33 cellular contexts compared by ENCODE assay signal in the genomic region with DNA sequence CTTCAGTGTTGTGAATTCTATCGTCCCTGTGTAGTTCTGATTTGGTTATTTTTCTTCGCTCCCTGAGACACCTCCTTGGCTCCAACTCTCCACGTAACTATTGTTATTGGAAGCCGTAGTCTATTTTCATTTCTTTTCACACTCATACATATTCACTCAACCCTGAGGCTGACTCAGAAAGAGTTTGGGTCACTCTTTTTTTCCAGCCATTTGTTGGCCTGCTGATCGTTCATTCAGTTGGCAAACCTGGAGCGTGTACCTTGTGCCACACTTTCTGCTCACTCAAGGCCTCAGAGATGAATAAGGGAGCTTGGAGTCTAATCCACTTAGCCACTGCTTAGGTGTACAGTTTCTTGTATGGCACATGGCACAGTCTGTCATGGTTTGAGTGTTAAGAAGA. TPM values are rescaled to one million over a fixed set of nuclear protein-coding genes. Genes with fewer than 3 reads are reported as not detected.
DNase-seq lines count a peak whose midpoint lies in the region; ATAC-seq and TF ChIP-seq lines count a peak whose summit lies in the region.
"Had no signal": no experiment of that assay in that cellular context is flagged by ENCODE, and none has a peak within 500 bp of the region (broad histone marks: within the 10 kb centered on the region; RNA-seq: fewer than 3 reads in every experiment).

No MANE protein-coding gene starts in this region.

- peak overlapping the region; percentile 70 for H3K4me2 ChIP-seq in osteoblast (ENCODE audit: insufficient read depth, low read length)
- H3K4me2 ChIP-seq: hepatocyte had no signal

- no peaks in the 10 kb centered on the region for H3K9me3 Mint-ChIP-seq in WTC11
- H3K9me3 Mint-ChIP-seq in CD4-positive, alpha-beta memory T cell: no peaks in the 10 kb centered on the region
- H3K9me3 Mint-ChIP-seq in activated naive CD8-positive, alpha-beta T cell treated with anti-CD3 and anti-CD28 coated beads, Interleukin-2, amount 50 U/mL, for 24 hours: no peaks in the 10 kb centered on the region
- no peaks in the 10 kb centered on the region for H3K9me3 Mint-ChIP-seq in naive thymus-derived CD8-positive, alpha-beta T cell
- H3K9me3 Mint-ChIP-seq: activated B cell treated with CpG ODN at 0.5 μM for 24 hours; activated CD8-positive, alpha-beta T cell treated with anti-CD3 and anti-CD28 coated beads for 36 hours; CD4-positive, alpha-beta T cell; nephron; stimulated activated naive CD8-positive, alpha-beta T cell treated with anti-CD3 and anti-CD28 coated beads, Interleukin-15, Interleukin-2, amounts not matched to agents 100 ng/mL and 50 ng/mL, for 24 hours had no signal

- peaks cover 25% of the 10 kb centered on the region for H3K36me3 ChIP-seq in osteoblast (ENCODE audit: insufficient read depth, low read length)
- peaks cover 10% of the 10 kb centered on the region for H3K36me3 ChIP-seq in CD4-positive, alpha-beta memory T cell (ENCODE audit: insufficient read depth, low read length)

- H3K4me1 ChIP-seq in osteoblast (ENCODE audit: insufficient read depth, low read length): peaks cover 53% of the 10 kb centered on the region
- H3K4me1 ChIP-seq in CD4-positive, alpha-beta memory T cell (ENCODE audit: insufficient read depth, low read length): peaks cover 21% of the 10 kb centered on the region
- H3K4me1 ChIP-seq: parathyroid adenoma had no signal

- ATAC-seq in WTC11: no peak
- no peak for ATAC-seq in activated naive CD8-positive, alpha-beta T cell treated with anti-CD3 and anti-CD28 coated beads, Interleukin-2, amount 50 U/mL, for 24 hours
- no peak for ATAC-seq in naive thymus-derived CD8-positive, alpha-beta T cell
- ATAC-seq in GM21717 (IDR thresholded peaks at IDR 0.05; ENCODE audit: unreplicated experiment): no peak
- ATAC-seq: activated CD8-positive, alpha-beta T cell treated with anti-CD3 and anti-CD28 coated beads for 36 hours; esophagus mucosa; right cardiac atrium had no signal

- CTCF ChIA-PET in WTC11 (lab: Charles Lee): no interaction called here
- CTCF ChIA-PET in CD4-positive, alpha-beta memory T cell (lab: Charles Lee; ENCODE audit: partially characterized antibody): no interaction called here

- H4K20me1 ChIP-seq in osteoblast (ENCODE audit: insufficient read depth, low read length): no peaks in the 10 kb centered on the region

- peaks cover 23% of the 10 kb centered on the region for H3K4me1 Mint-ChIP-seq in WTC11
- peaks cover 20 to 51% (median 36%) of the 10 kb centered on the region in 4 donors for H3K4me1 Mint-ChIP-seq in CD4-positive, alpha-beta memory T cell
- peaks cover 17% of the 10 kb centered on the region for H3K4me1 Mint-ChIP-seq in activated naive CD8-positive, alpha-beta T cell treated with anti-CD3 and anti-CD28 coated beads, Interleukin-2, amount 50 U/mL, for 24 hours
- peaks cover 17 to 25% (median 21%) of the 10 kb centered on the region in 4 donors for H3K4me1 Mint-ChIP-seq in naive thymus-derived CD8-positive, alpha-beta T cell
- H3K4me1 Mint-ChIP-seq: activated B cell treated with CpG ODN at 0.5 μM for 24 hours had no signal

- H3K27ac Mint-ChIP-seq in WTC11: peak overlapping the region; percentile 71; the same call in 1 of the 2 replicates
- peak overlapping the region in 1 of 7 donors; percentile 52 for H3K27ac Mint-ChIP-seq in CD4-positive, alpha-beta memory T cell
- no peak overlapping the region for H3K27ac Mint-ChIP-seq in activated naive CD8-positive, alpha-beta T cell treated with anti-CD3 and anti-CD28 coated beads, Interleukin-2, amount 50 U/mL, for 24 hours
- no peak overlapping the region for H3K27ac Mint-ChIP-seq in naive thymus-derived CD8-positive, alpha-beta T cell
- H3K27ac Mint-ChIP-seq: activated B cell treated with CpG ODN at 0.5 μM for 24 hours; CD4-positive, alpha-beta T cell; nephron; stimulated activated naive CD8-positive, alpha-beta T cell treated with anti-CD3 and anti-CD28 coated beads, Interleukin-15, Interleukin-2, amounts not matched to agents 100 ng/mL and 50 ng/mL, for 24 hours had no signal

- H3K79me2 ChIP-seq in osteoblast (ENCODE audit: insufficient read depth, low read length): peaks cover 8% of the 10 kb centered on the region
- H3K79me2 ChIP-seq: hepatocyte had no signal

- H3K27me3 Mint-ChIP-seq in WTC11 (ENCODE audit: low read depth): no peaks in the 10 kb centered on the region
- H3K27me3 Mint-ChIP-seq in CD4-positive, alpha-beta memory T cell: no peaks in the 10 kb centered on the region
- H3K27me3 Mint-ChIP-seq in activated naive CD8-positive, alpha-beta T cell treated with anti-CD3 and anti-CD28 coated beads, Interleukin-2, amount 50 U/mL, for 24 hours: no peaks in the 10 kb centered on the region
- no peaks in the 10 kb centered on the region for H3K27me3 Mint-ChIP-seq in naive thymus-derived CD8-positive, alpha-beta T cell
- H3K27me3 Mint-ChIP-seq: activated B cell treated with CpG ODN at 0.5 μM for 24 hours; activated CD8-positive, alpha-beta T cell treated with anti-CD3 and anti-CD28 coated beads for 36 hours; CD4-positive, alpha-beta T cell; stimulated activated naive CD8-positive, alpha-beta T cell treated with anti-CD3 and anti-CD28 coated beads, Interleukin-15, Interleukin-2, amounts not matched to agents 100 ng/mL and 50 ng/mL, for 24 hours had no signal

- H3K36me3 Mint-ChIP-seq in WTC11: peaks cover 46% of the 10 kb centered on the region
- H3K36me3 Mint-ChIP-seq in CD4-positive, alpha-beta memory T cell: peaks cover 55 to 58% of the 10 kb centered on the region in 2 donors
- H3K36me3 Mint-ChIP-seq in activated naive CD8-positive, alpha-beta T cell treated with anti-CD3 and anti-CD28 coated beads, Interleukin-2, amount 50 U/mL, for 24 hours (ENCODE audit: low read depth): peaks cover 42% of the 10 kb centered on the region
- peaks cover 12 to 71% (median 39%) of the 10 kb centered on the region in 3 donors for H3K36me3 Mint-ChIP-seq in naive thymus-derived CD8-positive, alpha-beta T cell

- H3K4me3 ChIP-seq in coronary artery (no peak overlapping the region), osteoblast (ENCODE audit: insufficient read depth, low read length) (no peak overlapping the region)
- no peak overlapping the region for H3K4me3 ChIP-seq in CD4-positive, alpha-beta memory T cell (ENCODE audit: low read length in 2 of 2)
- H3K4me3 ChIP-seq: HAP-1, hepatocyte, left ventricle myocardium inferior, tibial nerve had no signal

- DNase-seq in WTC11 (ENCODE audit: low spot score) (no peak), coronary artery (ENCODE audit: low spot score) (no peak), osteoblast (ENCODE audit: insufficient read length, low spot score, missing footprints) (peak; percentile 51)
- DNase-seq in CD4-positive, alpha-beta memory T cell: no peak
- no peak for DNase-seq in activated naive CD8-positive, alpha-beta T cell treated with anti-CD3 and anti-CD28 coated beads, Interleukin-2, amount 50 U/mL, for 24 hours
- DNase-seq in naive thymus-derived CD8-positive, alpha-beta T cell: no peak
- DNase-seq: activated B cell treated with CpG ODN at 0.5 μM for 24 hours; activated CD8-positive, alpha-beta T cell treated with anti-CD3 and anti-CD28 coated beads for 36 hours; activated naive CD4-positive, alpha-beta T cell treated with Interleukin-2 at 50 U/mL for 16 hours; activated T-cell treated with anti-CD3 and anti-CD28 coated beads, Interleukin-2, amount 50 U/mL, for 1 hour; amygdala; CD4-positive, alpha-beta T cell; cerebellar nuclear complex; effector CD8-positive, alpha-beta T cell; foreskin melanocyte; GF-D8; Karpas-422; left ventricle myocardium inferior; midbrain; NCI-H1436 treated with DMSO at 0.1 percent for 48 hours; NCI-H510A; NK-92 treated with Interleukin-12 subunit alpha and Interleukin-12 subunit beta, amount 100 ng/mL, for 24 hours; right cardiac atrium; SHP77; T-helper 9 cell had no signal

- no peak overlapping the region for H3K4me3 Mint-ChIP-seq in WTC11
- H3K4me3 Mint-ChIP-seq in CD4-positive, alpha-beta memory T cell: peak overlapping the region in 1 of 8 donors; percentile 34
- H3K4me3 Mint-ChIP-seq in activated naive CD8-positive, alpha-beta T cell treated with anti-CD3 and anti-CD28 coated beads, Interleukin-2, amount 50 U/mL, for 24 hours: no peak overlapping the region
- no peak overlapping the region for H3K4me3 Mint-ChIP-seq in naive thymus-derived CD8-positive, alpha-beta T cell
- H3K4me3 Mint-ChIP-seq: activated B cell treated with CpG ODN at 0.5 μM for 24 hours; activated CD8-positive, alpha-beta T cell treated with anti-CD3 and anti-CD28 coated beads for 36 hours; CD4-positive, alpha-beta T cell; nephron; stimulated activated naive CD8-positive, alpha-beta T cell treated with anti-CD3 and anti-CD28 coated beads, Interleukin-15, Interleukin-2, amounts not matched to agents 100 ng/mL and 50 ng/mL, for 24 hours had no signal

- H2AFZ ChIP-seq in osteoblast (ENCODE audit: low read length): no peak overlapping the region
- H2AFZ ChIP-seq: hepatocyte, parathyroid adenoma had no signal

- POLR2A ChIA-PET in WTC11 (lab: Charles Lee): no interaction called here
- POLR2A ChIA-PET in CD4-positive, alpha-beta memory T cell (lab: Charles Lee; ENCODE audit: partially characterized antibody): no interaction called here
- POLR2A ChIA-PET in naive thymus-derived CD8-positive, alpha-beta T cell (lab: Charles Lee): no interaction called here

- H3K27ac ChIP-seq in coronary artery (peak overlapping the region; percentile 52 to 54), osteoblast (ENCODE audit: low read depth, low read length) (peak overlapping the region; percentile 79)
- no peak overlapping the region for H3K27ac ChIP-seq in CD4-positive, alpha-beta memory T cell (ENCODE audit: low read depth, low read length)
- H3K27ac ChIP-seq: hepatocyte, left ventricle myocardium inferior, parathyroid adenoma, tibial nerve had no signal

- no peaks in the 10 kb centered on the region for H3K27me3 ChIP-seq in osteoblast (ENCODE audit: insufficient read depth, low read length)
- H3K27me3 ChIP-seq in CD4-positive, alpha-beta memory T cell (ENCODE audit: insufficient read depth, low read length): no peaks in the 10 kb centered on the region
- H3K27me3 ChIP-seq: hepatocyte, tibial nerve had no signal

- TF ChIP-seq CTCF in WTC11 (IDR thresholded peaks at IDR 0.05) (no peak), coronary artery (IDR thresholded peaks at IDR 0.05) (no peak), osteoblast (IDR thresholded peaks at IDR 0.05; ENCODE audit: extremely low read depth, low read depth, low read length) (no peak)

- intact Hi-C loops in CD4-positive, alpha-beta memory T cell (cut with micrococcal nuclease): no loop called here

- no peaks in the 10 kb centered on the region for H3K9me3 ChIP-seq in osteoblast (ENCODE audit: low read depth, low read length)
- H3K9me3 ChIP-seq in CD4-positive, alpha-beta memory T cell (ENCODE audit: control insufficient read depth in 1 of 2, low read length in 2 of 2): no peaks in the 10 kb centered on the region
- H3K9me3 ChIP-seq: HAP-1, left ventricle myocardium inferior, tibial nerve had no signal

RNA-seq across cellular contexts. Expression of gene GYG1, which starts 22.4 kb away (rescaled TPM):
- total RNA-seq in WTC11 (2021): 34.8 to 43.1 TPM (median 41.7 TPM) in 3 replicates
- total RNA-seq in osteoblast: 42.3 and 54.8 TPM in 2 replicates
- total RNA-seq in CD4-positive, alpha-beta memory T cell: 10 to 100 TPM; 20.9 to 24.1 TPM
- polyA plus RNA-seq in CD4-positive, alpha-beta memory T cell: 10 to 100 TPM; 34.4 to 54.9 TPM
- 10 to 100 TPM; 18.7 to 21.1 TPM for total RNA-seq in naive thymus-derived CD8-positive, alpha-beta T cell
- polyA plus RNA-seq in naive thymus-derived CD8-positive, alpha-beta T cell: 10 to 100 TPM; 23.4 to 28.0 (median 25.1) TPM
